3 cellular contexts compared by ENCODE assay signal in genomic region chr9:22588918-22589317, GRCh38.
TF ChIP-seq lines count a peak whose summit lies in the region.

No MANE protein-coding gene starts in this region.

TF ChIP-seq in liver, 16 proteins besides CTCF, POLR2A, EP300 and RAD21:
- TF ChIP-seq HNF4A (conservative IDR thresholded peaks at IDR 0.05) (peak; percentile 23 to 28), RXRA (IDR thresholded peaks at IDR 0.05) (no peak), MAX (IDR thresholded peaks at IDR 0.05) (peak; percentile 26), YY1 (IDR thresholded peaks at IDR 0.05) (peak; percentile 37)
TF ChIP-seq in liver: peak in this region for 3.

TF ChIP-seq in HepG2, 621 proteins besides CTCF, POLR2A, EP300 and RAD21:
- no peak for TF ChIP-seq PAXIP1 (CRISPR knock-in tag; conservative IDR thresholded peaks at IDR 0.05)
- TF ChIP-seq KLF16 (CRISPR knock-in tag; IDR thresholded peaks at IDR 0.05) = no peak
- no peak for TF ChIP-seq HMGXB4 (CRISPR knock-in tag; IDR thresholded peaks at IDR 0.05; ENCODE audit: borderline replicate concordance in 1 of 2, low read depth in 1 of 2)

TF ChIP-seq in IMR-90, 13 proteins besides CTCF, POLR2A, EP300 and RAD21:
- TF ChIP-seq CEBPB (IDR thresholded peaks at IDR 0.05; ENCODE audit: low read depth, low read length) (0 out of 2 replicates have a peak, but pooled peaks have one; percentile 1), NFE2L2 (IDR thresholded peaks at IDR 0.05; ENCODE audit: low read depth, low read length) (no peak)
